In genomic region chr13:30371649-30372265, GRCh38 we compare ENCODE assay signal across 8 cellular contexts. TPM values are rescaled to one million over a fixed set of nuclear protein-coding genes. Genes with fewer than 3 reads are reported as not detected.
DNase-seq lines count a peak whose midpoint lies in the region; ATAC-seq, FAIRE-seq and TF ChIP-seq lines count a peak whose summit lies in the region.

No MANE protein-coding gene starts in this region.

- no peaks in the 10 kb centered on the region for H3K9me3 Mint-ChIP-seq in T-helper 2 cell treated with Interferon-gamma antibody and Interleukin-4, amounts not matched to agents 5 μg/mL and 100 μg/mL, for 36 hours

- peak overlapping the region; percentile 95 for H3K4me3 Mint-ChIP-seq in T-helper 2 cell treated with Interferon-gamma antibody and Interleukin-4, amounts not matched to agents 5 μg/mL and 100 μg/mL, for 36 hours

- no peaks in the 10 kb centered on the region for H3K36me3 ChIP-seq in bronchial epithelial cell (ENCODE audit: control insufficient read depth, insufficient read depth, low read length)
- H3K36me3 ChIP-seq in skeletal muscle satellite cell (ENCODE audit: insufficient read depth, low read length), result no peaks in the 10 kb centered on the region

- H3K4me3 ChIP-seq in bronchial epithelial cell (ENCODE audit: low read depth, low read length) (no peak overlapping the region), skeletal muscle satellite cell (ENCODE audit: low read length) (no peak overlapping the region)

- peak; percentile 67 for ATAC-seq in GM21526 (IDR thresholded peaks at IDR 0.05; ENCODE audit: low FRiP score, unreplicated experiment)

- H3K36me3 Mint-ChIP-seq in T-helper 2 cell treated with Interferon-gamma antibody and Interleukin-4, amounts not matched to agents 5 μg/mL and 100 μg/mL, for 36 hours (ENCODE audit: low read depth), result peaks cover 67% of the 10 kb centered on the region

- peaks cover 74% of the 10 kb centered on the region for H3K4me1 Mint-ChIP-seq in T-helper 2 cell treated with Interferon-gamma antibody and Interleukin-4, amounts not matched to agents 5 μg/mL and 100 μg/mL, for 36 hours (ENCODE audit: low read depth)

- TF ChIP-seq CTCF in bronchial epithelial cell (IDR thresholded peaks at IDR 0.05; ENCODE audit: insufficient read depth, low read length, severe bottlenecking), result no peak

- no peak overlapping the region for H3K27ac ChIP-seq in caudate nucleus (ENCODE audit: low read depth, low read length)

- H3K27ac Mint-ChIP-seq in T-helper 2 cell treated with Interferon-gamma antibody and Interleukin-4, amounts not matched to agents 5 μg/mL and 100 μg/mL, for 36 hours, result peak overlapping the region; percentile 96

- FAIRE-seq in bronchial epithelial cell (lab: Jason Lieb, UNC), result peak; percentile 79

- no peaks in the 10 kb centered on the region for H3K9me3 ChIP-seq in skeletal muscle satellite cell (replicated peaks; ENCODE audit: low read length)

- peak; percentile 99 for DNase-seq in GF-D8 (lab: John Stamatoyannopoulos, UW)
- DNase-seq in HuH-7 (ENCODE audit: low spot score), result peak; percentile 20
- DNase-seq in T-helper 2 cell treated with Interferon-gamma antibody and Interleukin-4, amounts not matched to agents 5 μg/mL and 100 μg/mL, for 36 hours (ENCODE audit: low spot score), result peak; percentile 68
- DNase-seq in bronchial epithelial cell (ENCODE audit: low read depth), result peak; percentile 82
- DNase-seq in caudate nucleus (lab: John Stamatoyannopoulos, UW), result no peak
- DNase-seq in putamen (ENCODE audit: low spot score), result no peak

- H3K9ac ChIP-seq in skeletal muscle satellite cell (ENCODE audit: low read depth, low read length), result no peak overlapping the region

- peaks cover 10% of the 10 kb centered on the region for H3K4me1 ChIP-seq in skeletal muscle satellite cell (ENCODE audit: control insufficient read depth, insufficient read depth, low read length)

- no peaks in the 10 kb centered on the region for H3K27me3 ChIP-seq in bronchial epithelial cell (ENCODE audit: control insufficient read depth, insufficient read depth, low read length)
- peaks cover 7% of the 10 kb centered on the region for H3K27me3 ChIP-seq in skeletal muscle satellite cell (ENCODE audit: control insufficient read depth, insufficient read depth, low read length)

- H3K4me2 ChIP-seq in skeletal muscle satellite cell (ENCODE audit: low read length), result peak overlapping the region; percentile 26

- H3K27me3 Mint-ChIP-seq in T-helper 2 cell treated with Interferon-gamma antibody and Interleukin-4, amounts not matched to agents 5 μg/mL and 100 μg/mL, for 36 hours (ENCODE audit: low read depth), result no peaks in the 10 kb centered on the region

RNA-seq across cellular contexts. Expression of gene UBE2L5, which starts 50.5 kb away (rescaled TPM):
- not detected in 2 replicates for total RNA-seq in bronchial epithelial cell
- total RNA-seq in skeletal muscle satellite cell (2012; rRNA removed), result not detected in 2 replicates

Comparison
In these comparisons a context has a peak if more than half of its experiments do, and no peak if none do; other contexts are left out.
1. DNase-seq: peak in GF-D8 (single experiment), HuH-7 (single experiment), T-helper 2 cell treated with Interferon-gamma antibody and Interleukin-4, amounts not matched to agents 5 μg/mL and 100 μg/mL, for 36 hours (single experiment) and bronchial epithelial cell (single experiment); none in caudate nucleus (0 of 61) and putamen (single experiment).